ENCODE assay signal across 1 cellular context in genomic region chr22:49112176-49112575, GRCh38.
TF ChIP-seq lines count a peak whose summit lies in the region.

No MANE protein-coding gene starts in this region.

TF ChIP-seq in H1, 55 proteins besides CTCF, POLR2A, EP300 and RAD21:
- TF ChIP-seq TAF1 (IDR thresholded peaks at IDR 0.05; ENCODE audit: low read depth, low read length) = no peak
- TF ChIP-seq BACH1 (IDR thresholded peaks at IDR 0.05; ENCODE audit: low read length) = no peak
- no peak for TF ChIP-seq E2F6 (IDR thresholded peaks at IDR 0.05)
- TF ChIP-seq CHD1 (IDR thresholded peaks at IDR 0.05; ENCODE audit: low read depth, low read length) = no peak
- no peak for TF ChIP-seq TAF7 (optimal IDR thresholded peaks at IDR 0.05; ENCODE audit: borderline replicate concordance, low read depth, low read length)
- TF ChIP-seq MAFK (IDR thresholded peaks at IDR 0.05; ENCODE audit: low read depth, low read length) = no peak
- TF ChIP-seq TBP (IDR thresholded peaks at IDR 0.05; ENCODE audit: low read depth, low read length) = no peak
- no peak for TF ChIP-seq KDM1A (IDR thresholded peaks at IDR 0.05; ENCODE audit: borderline replicate concordance, low read length)
- no peak for TF ChIP-seq KDM5A (IDR thresholded peaks at IDR 0.05; ENCODE audit: low read length)
- no peak for TF ChIP-seq EGR1 (IDR thresholded peaks at IDR 0.05; ENCODE audit: borderline replicate concordance, low read depth, low read length)
- TF ChIP-seq RBBP5 (IDR thresholded peaks at IDR 0.05; ENCODE audit: borderline replicate concordance, low read depth, low read length) = no peak
